ENCODE assay signal across 21 cellular contexts in the genomic region with DNA sequence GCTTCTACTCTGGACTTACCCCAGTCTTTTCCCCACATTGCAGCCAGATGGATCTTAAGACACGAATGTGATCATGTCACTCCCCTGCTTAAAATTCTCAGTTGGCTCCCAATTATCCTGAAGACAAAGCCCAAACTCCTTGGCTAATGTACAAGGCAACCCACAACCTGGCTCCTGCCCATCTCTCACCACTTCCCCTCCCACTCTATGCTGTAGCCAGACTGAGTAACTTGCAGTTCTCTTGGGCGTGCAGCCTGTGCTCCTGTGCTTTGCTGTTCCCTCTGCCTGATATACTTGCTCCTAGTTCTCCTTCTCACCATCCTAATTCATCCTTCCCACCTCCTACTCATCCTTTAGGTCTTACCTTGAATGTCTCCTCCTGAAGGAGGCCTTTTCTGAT. TPM values are rescaled to one million over a fixed set of nuclear protein-coding genes. Genes with fewer than 3 reads are reported as not detected.
DNase-seq lines count a peak whose midpoint lies in the region; TF ChIP-seq lines count a peak whose summit lies in the region.
"Had no signal": no experiment of that assay in that cellular context is flagged by ENCODE, and none has a peak within 500 bp of the region (broad histone marks: within the 10 kb centered on the region; RNA-seq: fewer than 3 reads in every experiment).

No MANE protein-coding gene starts in this region.

- H3K27ac ChIP-seq in esophagus squamous epithelium, result no peak overlapping the region
- H3K27ac ChIP-seq: gastrocnemius medialis, spleen, stomach had no signal

- H3K9me3 ChIP-seq in esophagus squamous epithelium, result no peaks in the 10 kb centered on the region
- H3K9me3 ChIP-seq: gastrocnemius medialis, spleen, stomach had no signal

- no peak for TF ChIP-seq CTCF in esophagus squamous epithelium (IDR thresholded peaks at IDR 0.05)

- no peak for TF ChIP-seq POLR2A in esophagus squamous epithelium (IDR thresholded peaks at IDR 0.05)

- H3K4me3 ChIP-seq in esophagus squamous epithelium, result no peak overlapping the region
- H3K4me3 ChIP-seq: gastrocnemius medialis, spleen, stomach had no signal

- intact Hi-C loops in esophagus squamous epithelium (cut with DNase I), result no loop called here

- no peaks in the 10 kb centered on the region for H3K4me1 ChIP-seq in esophagus squamous epithelium
- H3K4me1 ChIP-seq: gastrocnemius medialis, spleen, stomach had no signal

- no peaks in the 10 kb centered on the region for H3K36me3 ChIP-seq in esophagus squamous epithelium
- H3K36me3 ChIP-seq: gastrocnemius medialis, spleen, stomach had no signal

- peaks cover 0 to 56% (median 0%) of the 10 kb centered on the region in 4 donors for H3K27me3 ChIP-seq in esophagus squamous epithelium
- H3K27me3 ChIP-seq: gastrocnemius medialis had no signal

- WGBS in esophagus squamous epithelium, 2 donors, result 19 to 41% methylated on average over 2 of the region's 2 CpGs

- DNase-seq in GDM1 (lab: John Stamatoyannopoulos, UW) (peak; percentile 18), RPMI7951 (ENCODE audit: low read depth) (peak; percentile 89), fibroblast of peridontal ligament (ENCODE audit: extremely low read depth) (peak; percentile 44), occipital lobe (lab: John Stamatoyannopoulos, UW) (peak; percentile 51), cerebellum (ENCODE audit: low spot score) (no peak), NOMO-1 (lab: John Stamatoyannopoulos, UW; ENCODE audit: unreplicated experiment in 2 of 2) (no peak), esophagus squamous epithelium (lab: John Stamatoyannopoulos, UW) (no peak), DMS153 (lab: John Stamatoyannopoulos, UW) (no peak)
- DNase-seq: activated CD4-positive, CD25-positive, alpha-beta regulatory T cell treated with anti-CD3 and anti-CD28 coated beads, Interleukin-2, amount 50 U/mL, for 72 hours; activated naive CD8-positive, alpha-beta T cell treated with anti-CD3 and anti-CD28 coated beads for 36 hours; gastrocnemius medialis; left cardiac atrium; NCI-H1092 treated with DMSO at 0.1 percent for 48 hours; NCI-H510A; RPMI8226; spleen; stimulated activated CD4-positive, alpha-beta T cell treated with anti-CD3 and anti-CD28 coated beads, Interleukin-4, amount 100 ng/mL, for 4 hours; stomach; T-helper 9 cell had no signal

RNA-seq across cellular contexts. Expression of a gene that starts 56.2 kb away (rescaled TPM):
- 30.3 and 33.4 TPM in 2 replicates for total RNA-seq in RPMI7951 (2014; rRNA removed; shearing (Covaris generic))
- total RNA-seq in occipital lobe, result 0.62 TPM
- 2.9 TPM for total RNA-seq in cerebellum
- 1 to 10 TPM in 3 of 4 donors, under 1 TPM in 1; 0.53 to 6.4 (median 2.9) TPM for total RNA-seq in esophagus squamous epithelium
- total RNA-seq: bronchial epithelial cell, LHCN-M2 had no signal

Comparison
In these comparisons a context has a peak if more than half of its experiments do, and no peak if none do; other contexts are left out.
1. DNase-seq: peak in GDM1 (single experiment), RPMI7951 (single experiment), fibroblast of peridontal ligament (single experiment) and occipital lobe (single experiment); none in cerebellum (single experiment), NOMO-1 (0 of 2), esophagus squamous epithelium (single experiment) and DMS153 (single experiment).